Comparison of ENCODE assay signal across 8 cellular contexts in the genomic region with DNA sequence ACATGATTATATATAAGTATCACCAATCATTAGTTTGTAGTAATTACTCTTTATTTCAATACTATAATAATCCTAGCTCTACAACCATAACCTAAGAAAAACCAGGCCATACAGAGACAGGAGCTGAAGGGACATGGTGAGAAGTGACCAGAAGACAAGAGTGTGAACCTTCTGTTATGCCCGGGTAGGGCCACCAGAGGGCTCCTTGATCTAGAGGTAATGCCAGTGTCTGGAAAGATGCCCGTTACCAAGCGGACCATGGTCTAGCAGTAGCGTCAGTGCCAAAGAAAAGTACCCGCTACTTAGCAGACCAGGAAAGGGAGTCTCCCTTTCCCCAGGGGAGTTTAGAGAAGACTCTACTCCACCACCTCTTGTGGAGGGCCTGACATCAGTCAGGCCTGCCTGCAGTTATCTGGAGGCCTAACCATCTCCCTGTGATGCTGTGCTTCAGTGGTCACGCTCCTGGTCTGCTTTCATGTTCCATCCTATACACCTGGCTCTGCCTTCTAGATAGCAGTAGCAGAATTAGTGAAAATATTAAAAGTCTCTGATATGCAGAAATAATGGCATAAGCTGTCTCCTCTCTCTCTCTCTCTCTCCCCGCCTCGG. TPM values are rescaled to one million over a fixed set of nuclear protein-coding genes. Genes with fewer than 3 reads are reported as not detected.
DNase-seq lines count a peak whose midpoint lies in the region; TF ChIP-seq lines count a peak whose summit lies in the region.
"Not testable (repeated sequence)": the region's sequence is repeated elsewhere in the genome, so short reads cannot be mapped to it uniquely, and the experiment has no call there.

No MANE protein-coding gene starts in this region.

- not testable (repeated sequence) for H2BK5ac ChIP-seq in mesendoderm (ENCODE audit: low read length)

- H2AK5ac ChIP-seq in mesendoderm (ENCODE audit: low read length) = not testable (repeated sequence)

- not testable (repeated sequence) for H2BK120ac ChIP-seq in mesendoderm (ENCODE audit: low read depth, low read length)

- not testable (repeated sequence) for H3K79me1 ChIP-seq in mesendoderm (ENCODE audit: low read length)

- not testable (repeated sequence) for H4K5ac ChIP-seq in mesendoderm (ENCODE audit: low read length)

- peak; percentile 78 for DNase-seq in ACHN
- peak; percentile 9 for DNase-seq in GDM1 (lab: John Stamatoyannopoulos, UW)
- DNase-seq in HS-27A (ENCODE audit: low read depth) = peak; percentile 27
- DNase-seq in NCI-H226 = peak; percentile 12
- peak; percentile 20 to 61 for DNase-seq in SJSA1 (ENCODE audit: low read depth in 1 of 2, low spot score in 2 of 2)
- DNase-seq in adrenal gland = peak; percentile 58 to 89 (median 80)
- peak; percentile 52 for DNase-seq in fibroblast of pulmonary artery (ENCODE audit: low read depth)
- DNase-seq in mesendoderm = peak; percentile 23

- not testable (repeated sequence) for H3K4me3 ChIP-seq in SJSA1; adrenal gland; fibroblast of pulmonary artery (replicated peaks; ENCODE audit: low read depth, low read length); mesendoderm (ENCODE audit: low read length)

- not testable (repeated sequence) for H3K4me1 ChIP-seq in SJSA1 (replicated peaks); adrenal gland (replicated peaks in 1 of 2); mesendoderm (ENCODE audit: control insufficient read depth, low read depth, low read length)

- not testable (repeated sequence) for H3K4me2 ChIP-seq in mesendoderm (ENCODE audit: low read length)

- H3K4ac ChIP-seq in mesendoderm (ENCODE audit: low read depth, low read length) = not testable (repeated sequence)

- H3K36me3 ChIP-seq in SJSA1; adrenal gland (replicated peaks in 1 of 2); mesendoderm (ENCODE audit: control insufficient read depth, insufficient read depth, low read length): not testable (repeated sequence)

- H3K9ac ChIP-seq in mesendoderm (ENCODE audit: low read length) = not testable (repeated sequence)

- intact Hi-C loops in adrenal gland (cut with DNase I) = not testable (repeated sequence)

- TF ChIP-seq POLR2A in adrenal gland (IDR thresholded peaks at IDR 0.05) = not testable (repeated sequence)

- H3K27ac ChIP-seq in SJSA1; adrenal gland; mesendoderm (ENCODE audit: low read depth, low read length): not testable (repeated sequence)

- H3K56ac ChIP-seq in mesendoderm (ENCODE audit: low read length) = not testable (repeated sequence)

- 71 to 76% (median 74%) methylated on average over 8 of the region's 8 CpGs for WGBS in adrenal gland, 4 donors
- no CpG with 5 or more reads among the region's 8 CpGs for WGBS in mesendoderm (ENCODE audit: extremely low coverage, insufficient coverage, low lambda C conversion rate)

- not testable (repeated sequence) for H3K9me3 ChIP-seq in SJSA1 (replicated peaks); adrenal gland (replicated peaks in 1 of 3)

- H2BK15ac ChIP-seq in mesendoderm (replicated peaks; ENCODE audit: low read depth) = not testable (repeated sequence)

- not testable (repeated sequence) for H3K27me3 ChIP-seq in SJSA1 (replicated peaks); adrenal gland; mesendoderm (ENCODE audit: insufficient read depth, low read length, poor library complexity)

- H3K18ac ChIP-seq in mesendoderm (ENCODE audit: low read length) = not testable (repeated sequence)

- in situ Hi-C loops in ACHN (cut with HindIII; ENCODE audit: low pct_ligation_motif_present, low pct_unique_long_range_greater_than_20kb, low sequenced_read_pairs) = not testable (repeated sequence)

- TF ChIP-seq CTCF in adrenal gland (IDR thresholded peaks at IDR 0.05) (peak; percentile 38 to 55 (median 52)), fibroblast of pulmonary artery (IDR thresholded peaks at IDR 0.05; ENCODE audit: low read length, missing control alignments) (peak; percentile 51)

- H4K8ac ChIP-seq in mesendoderm (ENCODE audit: low read depth, low read length) = not testable (repeated sequence)

- not testable (repeated sequence) for H3K79me2 ChIP-seq in mesendoderm (ENCODE audit: control insufficient read depth, insufficient read depth, low read length)

- H3K23ac ChIP-seq in mesendoderm (ENCODE audit: low read length) = not testable (repeated sequence)

RNA-seq across cellular contexts. Expression of gene SLC22A16, which starts 18.7 kb away (rescaled TPM):
- not detected in 2 replicates for total RNA-seq in SJSA1 (2014; rRNA removed; shearing (Covaris generic))
- total RNA-seq in adrenal gland = 1 to 10 TPM in 1 of 8 donors, under 1 TPM in 3, not detected in 4; 0.11 to 1.6 (median 0.40) TPM
- not detected for polyA plus RNA-seq in adrenal gland
- not detected for polyA plus RNA-seq in mesendoderm (2013, experiment 1 of 2)
- not detected for polyA plus RNA-seq in mesendoderm (2013, experiment 2 of 2)

RNA-seq across cellular contexts. Expression of gene DDO, which starts 42.3 kb away (rescaled TPM):
- 0.53 TPM in 1 of 2 replicates, not detected in the other for total RNA-seq in SJSA1 (2014; rRNA removed; shearing (Covaris generic))
- 10 to 100 TPM in 5 of 8 donors, 1 to 10 TPM in 3; 4.6 to 19.1 (median 12.2) TPM for total RNA-seq in adrenal gland
- 10 to 100 TPM in 1 of 3 donors, 1 to 10 TPM in 2; 5.1 to 13.4 (median 5.8) TPM for polyA plus RNA-seq in adrenal gland
- not detected for polyA plus RNA-seq in mesendoderm (2013, experiment 1 of 2)
- polyA plus RNA-seq in mesendoderm (2013, experiment 2 of 2) = not detected

Comparison
In these comparisons a context has a peak if more than half of its experiments do, and no peak if none do; other contexts are left out.
1. DNase-seq: peak in every context shown above with its lines; median percentile 80 in adrenal gland; 78 in ACHN; 52 in fibroblast of pulmonary artery; 40 in SJSA1; 27 in HS-27A; 23 in mesendoderm; 12 in NCI-H226; 9 in GDM1.